Comparison of ENCODE assay signal across 11 cellular contexts in genomic region chr3:106206613-106207012, GRCh38.
A peak's percentile ranks its signal among the peaks of the same experiment; 100 is the strongest.
DNase-seq lines count a peak whose midpoint lies in the region; TF ChIP-seq lines count a peak whose summit lies in the region.
"Had no signal": no experiment of that assay in that cellular context is flagged by ENCODE, and none has a peak within 500 bp of the region (broad histone marks: within the 10 kb centered on the region; RNA-seq: fewer than 3 reads in every experiment).

No MANE protein-coding gene starts in this region.

- H3K4me1 Mint-ChIP-seq in T-helper 2 cell treated with Interferon-gamma antibody and Interleukin-4, amounts not matched to agents 5 μg/mL and 100 μg/mL, for 36 hours (ENCODE audit: low read depth): peaks cover 35% of the 10 kb centered on the region
- H3K4me1 Mint-ChIP-seq in IgD-negative memory B cell (peaks cover 19 to 25% (median 22%) of the 10 kb centered on the region in 3 donors), chondrocyte (ENCODE audit: low read depth) (peaks cover 9% of the 10 kb centered on the region)
- H3K4me1 Mint-ChIP-seq: neural crest cell had no signal

- H3K36me3 ChIP-seq in skeletal muscle tissue (ENCODE audit: control insufficient read depth in 3 of 3, insufficient read depth in 3 of 3, low read length in 3 of 3): no peaks in the 10 kb centered on the region
- H3K36me3 ChIP-seq: adrenal gland had no signal

- H3K27ac Mint-ChIP-seq in T-helper 2 cell treated with Interferon-gamma antibody and Interleukin-4, amounts not matched to agents 5 μg/mL and 100 μg/mL, for 36 hours: peak overlapping the region; percentile 87
- H3K27ac Mint-ChIP-seq in IgD-negative memory B cell (peak overlapping the region in 1 of 3 donors; percentile 84), chondrocyte (ENCODE audit: unreplicated experiment) (peak overlapping the region; percentile 62)

- H3K4me1 ChIP-seq in skeletal muscle tissue (ENCODE audit: control insufficient read depth in 3 of 3, insufficient read depth in 3 of 3, low read length in 3 of 3): peaks cover 0 to 9% (median 4%) of the 10 kb centered on the region in 3 donors
- H3K4me1 ChIP-seq: adrenal gland had no signal

- H3K27me3 Mint-ChIP-seq in T-helper 2 cell treated with Interferon-gamma antibody and Interleukin-4, amounts not matched to agents 5 μg/mL and 100 μg/mL, for 36 hours (ENCODE audit: low read depth): no peaks in the 10 kb centered on the region
- no peaks in the 10 kb centered on the region for H3K27me3 Mint-ChIP-seq in IgD-negative memory B cell
- no peaks in the 10 kb centered on the region for H3K27me3 Mint-ChIP-seq in chondrocyte (ENCODE audit: low read depth)

- no peaks in the 10 kb centered on the region for H3K27me3 ChIP-seq in skeletal muscle tissue (ENCODE audit: control insufficient read depth in 3 of 3, insufficient read depth in 3 of 3, low read length in 3 of 3)
- H3K27me3 ChIP-seq: adrenal gland had no signal

- H3K27ac ChIP-seq in skeletal muscle tissue (ENCODE audit: low read depth, low read length): peak overlapping the region; percentile 18
- H3K27ac ChIP-seq: adrenal gland had no signal

- peak overlapping the region in 2 of 3 donors; percentile 8 to 16 for H3K9ac ChIP-seq in skeletal muscle tissue (ENCODE audit: low read depth in 1 of 3, low read length in 3 of 3)

- peaks cover 20% of the 10 kb centered on the region for H3K9me3 Mint-ChIP-seq in T-helper 2 cell treated with Interferon-gamma antibody and Interleukin-4, amounts not matched to agents 5 μg/mL and 100 μg/mL, for 36 hours
- H3K9me3 Mint-ChIP-seq in IgD-negative memory B cell (peaks cover 0 to 9% (median 2%) of the 10 kb centered on the region in 3 donors), chondrocyte (ENCODE audit: low read depth) (peaks cover 10% of the 10 kb centered on the region)

- peaks cover 16% of the 10 kb centered on the region for H3K36me3 Mint-ChIP-seq in T-helper 2 cell treated with Interferon-gamma antibody and Interleukin-4, amounts not matched to agents 5 μg/mL and 100 μg/mL, for 36 hours (ENCODE audit: low read depth)
- H3K36me3 Mint-ChIP-seq in IgD-negative memory B cell (no peaks in the 10 kb centered on the region), chondrocyte (ENCODE audit: low read depth) (peaks cover 3% of the 10 kb centered on the region)

- H3K9me3 ChIP-seq in skeletal muscle tissue (ENCODE audit: control insufficient read depth in 3 of 3, low read length in 3 of 3): no peaks in the 10 kb centered on the region

- H3K4me3 Mint-ChIP-seq in T-helper 2 cell treated with Interferon-gamma antibody and Interleukin-4, amounts not matched to agents 5 μg/mL and 100 μg/mL, for 36 hours: peak overlapping the region; percentile 70
- H3K4me3 Mint-ChIP-seq in IgD-negative memory B cell: peak overlapping the region in 3 of 4 donors; percentile 6 to 87 (median 61)
- H3K4me3 Mint-ChIP-seq in chondrocyte (ENCODE audit: unreplicated experiment): no peak overlapping the region
- H3K4me3 Mint-ChIP-seq: neural crest cell had no signal

- peak overlapping the region in 1 of 3 donors; percentile 44 for H3K4me3 ChIP-seq in skeletal muscle tissue (ENCODE audit: low read length in 3 of 3)
- H3K4me3 ChIP-seq: adrenal gland had no signal

- TF ChIP-seq CTCF in chondrocyte (IDR thresholded peaks at IDR 0.05): no peak

- no peak for DNase-seq in T-helper 2 cell treated with Interferon-gamma antibody and Interleukin-4, amounts not matched to agents 5 μg/mL and 100 μg/mL, for 36 hours (ENCODE audit: low spot score)
- DNase-seq in T-helper 2 cell: no peak
- DNase-seq in chondrocyte (ENCODE audit: low spot score): no peak
- DNase-seq in HuH-7.5 (ENCODE audit: low spot score): no peak
- DNase-seq in epidermal melanocyte (ENCODE audit: insufficient read length, low spot score): no peak
- no peak for DNase-seq in NCI-H69 (lab: John Stamatoyannopoulos, UW)
- DNase-seq: NCI-H1694 treated with DMSO at 0.1 percent for 48 hours had no signal
